26 cellular contexts compared by ENCODE assay signal in the genomic region with DNA sequence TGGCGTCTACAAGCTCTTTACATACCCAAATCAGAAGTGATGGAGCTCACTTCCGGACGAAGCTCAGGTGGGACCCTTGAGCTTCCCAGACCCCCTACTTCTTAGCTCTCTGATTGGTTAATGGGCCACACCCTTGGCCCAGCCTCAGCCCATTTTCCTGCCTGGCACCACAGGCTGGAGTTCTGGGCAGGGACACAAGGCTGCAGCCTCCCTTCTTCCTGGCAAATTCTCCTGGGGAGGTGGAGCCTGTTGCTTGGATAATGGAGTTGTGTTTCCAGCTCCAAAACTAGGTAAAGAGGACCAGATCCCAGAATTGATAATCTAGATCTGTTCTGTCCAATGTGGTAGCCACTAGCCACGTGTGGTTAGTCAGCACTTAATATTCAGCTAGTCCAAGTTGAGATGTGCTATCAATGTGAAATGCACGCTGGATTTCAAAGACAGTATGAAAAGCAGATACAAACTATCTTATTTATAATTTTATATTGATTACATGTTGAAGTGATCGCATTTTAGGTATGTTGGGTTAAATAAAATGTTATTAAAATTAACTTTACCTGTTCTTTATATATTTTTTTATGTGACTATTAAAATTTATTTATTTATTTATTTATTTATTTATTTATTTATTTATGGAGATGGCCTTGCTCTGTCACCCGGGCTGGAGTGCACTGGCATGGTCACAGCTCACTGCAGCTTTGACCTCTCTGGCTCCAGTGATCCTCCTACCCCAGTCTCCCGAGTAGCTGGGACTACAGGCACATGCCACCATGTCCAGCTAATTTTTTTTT. TPM values are rescaled to one million over a fixed set of nuclear protein-coding genes. Genes with fewer than 3 reads are reported as not detected.
"Had no signal": no experiment of that assay in that cellular context is flagged by ENCODE, and none has a peak within 500 bp of the region (broad histone marks: within the 10 kb centered on the region; RNA-seq: fewer than 3 reads in every experiment).

No MANE protein-coding gene starts in this region.

- H3K27ac Mint-ChIP-seq: activated naive CD4-positive, alpha-beta T cell treated with anti-CD3 and anti-CD28 coated beads for 36 hours; effector memory CD8-positive, alpha-beta T cell; stimulated activated naive B cell treated with anti-CD40 and anti-IgM and Interleukin-4, amounts not matched to agents 10 μg/mL and 1 μg/mL and 100 μg/mL, for 72 hours had no signal

- H3K27me3 ChIP-seq: ascending aorta, brain microvascular endothelial cell, right lobe of liver, testis, uterus had no signal

- H3K9me3 ChIP-seq: ascending aorta, esophagus muscularis mucosa, gastroesophageal sphincter, right lobe of liver, testis, uterus had no signal

- H3K4me1 ChIP-seq: ascending aorta, gastroesophageal sphincter, right lobe of liver, testis, uterus had no signal

- H3K9me3 Mint-ChIP-seq: activated naive CD4-positive, alpha-beta T cell treated with anti-CD3 and anti-CD28 coated beads for 36 hours; effector memory CD8-positive, alpha-beta T cell; nephron progenitor cell; stimulated activated naive B cell treated with anti-CD40 and anti-IgM and Interleukin-4, amounts not matched to agents 10 μg/mL and 1 μg/mL and 100 μg/mL, for 72 hours had no signal

- H3K27ac ChIP-seq: ascending aorta, brain microvascular endothelial cell, esophagus muscularis mucosa, gastroesophageal sphincter, right lobe of liver, skin epidermis, testis, uterus, VCaP had no signal

- ATAC-seq: effector memory CD8-positive, alpha-beta T cell; gastroesophageal sphincter; left cardiac atrium; right lobe of liver; stimulated activated naive B cell treated with anti-CD40 and anti-IgM and Interleukin-4, amounts not matched to agents 10 μg/mL and 1 μg/mL and 100 μg/mL, for 72 hours had no signal

- H3K4me1 Mint-ChIP-seq: stimulated activated naive B cell treated with anti-CD40 and anti-IgM and Interleukin-4, amounts not matched to agents 10 μg/mL and 1 μg/mL and 100 μg/mL, for 72 hours had no signal

- H3K36me3 ChIP-seq: ascending aorta, brain microvascular endothelial cell, esophagus muscularis mucosa, gastroesophageal sphincter, right lobe of liver, uterus had no signal

- DNase-seq: activated CD4-positive, alpha-beta T cell treated with anti-CD3 and anti-CD28 coated beads for 1 hour; activated CD4-positive, alpha-beta T cell treated with anti-CD3 and anti-CD28 coated beads, Interleukin-2, amount 50 U/mL, for 1 hour; activated naive CD4-positive, alpha-beta T cell treated with anti-CD3 and anti-CD28 coated beads for 36 hours; activated T-cell treated with anti-CD3 and anti-CD28 coated beads, Interleukin-2, amount 50 U/mL, for 1 hour; brain microvascular endothelial cell; caudate nucleus; dermis blood vessel endothelial cell; effector memory CD8-positive, alpha-beta T cell; hypothalamus; left cardiac atrium; midbrain; nephron progenitor cell; right lobe of liver; stimulated activated CD4-positive, alpha-beta T cell treated with anti-CD3 and anti-CD28 coated beads, Interleukin-2, amount 100 ng/mL, for 24 hours; stimulated activated CD8-positive, alpha-beta memory T cell treated with anti-CD3 and anti-CD28 coated beads, Interleukin-4, amount 100 ng/mL, for 48 hours; stimulated activated naive B cell treated with anti-CD40 and anti-IgM and Interleukin-4, amounts not matched to agents 10 μg/mL and 1 μg/mL and 100 μg/mL, for 72 hours; testis; trophoblast cell had no signal

- H3K4me3 ChIP-seq: ascending aorta, esophagus muscularis mucosa, gastroesophageal sphincter, right lobe of liver, skin epidermis, testis, uterus had no signal

- H3K4me3 Mint-ChIP-seq: activated naive CD4-positive, alpha-beta T cell treated with anti-CD3 and anti-CD28 coated beads for 36 hours; effector memory CD8-positive, alpha-beta T cell; nephron progenitor cell; stimulated activated naive B cell treated with anti-CD40 and anti-IgM and Interleukin-4, amounts not matched to agents 10 μg/mL and 1 μg/mL and 100 μg/mL, for 72 hours had no signal

- H3K36me3 Mint-ChIP-seq: stimulated activated naive B cell treated with anti-CD40 and anti-IgM and Interleukin-4, amounts not matched to agents 10 μg/mL and 1 μg/mL and 100 μg/mL, for 72 hours had no signal

RNA-seq across cellular contexts. Expression of gene FAIM2, which starts 12.6 kb away (rescaled TPM):
- total RNA-seq: dermis blood vessel endothelial cell had no signal

RNA-seq across cellular contexts. Expression of gene AQP2, which starts 34.2 kb away (rescaled TPM):
- total RNA-seq: activated naive CD4-positive, alpha-beta T cell treated with anti-CD3 and anti-CD28 coated beads for 36 hours; ascending aorta; dermis blood vessel endothelial cell; esophagus muscularis mucosa; liver; right lobe of liver; T-helper 2 cell treated with Interferon-gamma antibody and Interleukin-4, amounts not matched to agents 100 ng/mL and 5 ng/mL, for 36 hours; uterus had no signal
- polyA plus RNA-seq: liver had no signal

RNA-seq across cellular contexts. Expression of gene AQP5, which starts 45.3 kb away (rescaled TPM):
- total RNA-seq: activated naive CD4-positive, alpha-beta T cell treated with anti-CD3 and anti-CD28 coated beads for 36 hours; ascending aorta; liver; right lobe of liver; T-helper 2 cell treated with Interferon-gamma antibody and Interleukin-4, amounts not matched to agents 100 ng/mL and 5 ng/mL, for 36 hours had no signal
- polyA plus RNA-seq: liver had no signal

RNA-seq across cellular contexts. Expression of gene AQP6, which starts 56.4 kb away (rescaled TPM):
- total RNA-seq: activated naive CD4-positive, alpha-beta T cell treated with anti-CD3 and anti-CD28 coated beads for 36 hours; ascending aorta; dermis blood vessel endothelial cell; gastroesophageal sphincter; liver; T-helper 2 cell treated with Interferon-gamma antibody and Interleukin-4, amounts not matched to agents 100 ng/mL and 5 ng/mL, for 36 hours had no signal
